ENCODE assay signal across 19 cellular contexts in genomic region chr4:113955948-113956347, GRCh38. TPM values are rescaled to one million over a fixed set of nuclear protein-coding genes. Genes with fewer than 3 reads are reported as not detected.
DNase-seq lines count a peak whose midpoint lies in the region; ATAC-seq and TF ChIP-seq lines count a peak whose summit lies in the region.
"Had no signal": no experiment of that assay in that cellular context is flagged by ENCODE, and none has a peak within 500 bp of the region (broad histone marks: within the 10 kb centered on the region; RNA-seq: fewer than 3 reads in every experiment).

No MANE protein-coding gene starts in this region.

- H3K27me3 ChIP-seq in Loucy (ENCODE audit: insufficient read depth, low read length, poor library complexity, severe bottlenecking) (no peaks in the 10 kb centered on the region), upper lobe of left lung (no peaks in the 10 kb centered on the region)
- H3K27me3 ChIP-seq: colonic mucosa, heart left ventricle, right lobe of liver had no signal

- H3K4me1 Mint-ChIP-seq in CD14-positive monocyte = no peaks in the 10 kb centered on the region

- no peak for TF ChIP-seq POLR2A in upper lobe of left lung (IDR thresholded peaks at IDR 0.05)

- no peaks in the 10 kb centered on the region for H3F3A ChIP-seq in Loucy (ENCODE audit: low read depth)

- H3K79me2 ChIP-seq in Loucy (ENCODE audit: insufficient read depth, low read length) = no peaks in the 10 kb centered on the region

- TF ChIP-seq CTCF in Loucy (conservative IDR thresholded peaks at IDR 0.05; ENCODE audit: low read length) = no peak
- TF ChIP-seq CTCF in CD14-positive monocyte (IDR thresholded peaks at IDR 0.05) = no peak
- no peak for TF ChIP-seq CTCF in upper lobe of left lung (IDR thresholded peaks at IDR 0.05)

- WGBS in upper lobe of left lung, 2 donors = 76 to 88% methylated on average over 3 of the region's 3 CpGs

- H3K9ac ChIP-seq in Loucy (ENCODE audit: low read depth, low read length, poor library complexity, severe bottlenecking) = peak overlapping the region; percentile 21

- H3K27me3 Mint-ChIP-seq in CD14-positive monocyte (ENCODE audit: low read depth in 3 of 3) = peaks cover 0 to 12% (median 5%) of the 10 kb centered on the region in 3 donors

- H2AFZ ChIP-seq in Loucy (ENCODE audit: low read length) = no peak overlapping the region

- H3K36me3 ChIP-seq in Loucy (ENCODE audit: insufficient read depth, low read length) (no peaks in the 10 kb centered on the region), upper lobe of left lung (no peaks in the 10 kb centered on the region)
- H3K36me3 ChIP-seq: colonic mucosa, heart left ventricle, neutrophil, right lobe of liver had no signal

- H3K9me3 ChIP-seq in Loucy (ENCODE audit: insufficient read depth, low read depth, low read length) (no peaks in the 10 kb centered on the region), upper lobe of left lung (no peaks in the 10 kb centered on the region)
- H3K9me3 ChIP-seq: colonic mucosa, heart left ventricle, neutrophil, right lobe of liver had no signal

- TF ChIP-seq EP300 in upper lobe of left lung (IDR thresholded peaks at IDR 0.05) = no peak

- intact Hi-C loops in CD14-positive monocyte (cut with micrococcal nuclease) = no loop called here

- H3K36me3 Mint-ChIP-seq in CD14-positive monocyte = no peaks in the 10 kb centered on the region

- H3K4me3 ChIP-seq in Loucy (ENCODE audit: low read length, poor library complexity, severe bottlenecking) = peak overlapping the region; percentile 52
- H3K4me3 ChIP-seq in upper lobe of left lung = no peak overlapping the region
- H3K4me3 ChIP-seq: colonic mucosa, heart left ventricle, right lobe of liver had no signal

- no peak for DNase-seq in left lobe of liver (ENCODE audit: low spot score)
- no peak for DNase-seq in NCI-H748 (lab: John Stamatoyannopoulos, UW; ENCODE audit: unreplicated experiment)
- DNase-seq in NCI-H146 treated with DMSO at 0.1 percent for 48 hours (lab: John Stamatoyannopoulos, UW; ENCODE audit: unreplicated experiment) = no peak
- no peak for DNase-seq in CD14-positive monocyte (ENCODE audit: low spot score)
- DNase-seq in upper lobe of left lung = no peak
- DNase-seq: activated CD4-positive, CD25-positive, alpha-beta regulatory T cell treated with anti-CD3 and anti-CD28 coated beads, Interleukin-2, amount 50 U/mL, for 72 hours; activated naive CD4-positive, alpha-beta T cell treated with Interleukin-2 at 50 U/mL for 16 hours; colonic mucosa; heart left ventricle; NCI-H2171; right lobe of liver; Right ventricle myocardium superior; stimulated activated CD4-positive, alpha-beta T cell treated with anti-CD3 and anti-CD28 coated beads, Interleukin-4, amount 100 ng/mL, for 1 hour; stimulated activated CD8-positive, alpha-beta memory T cell treated with anti-CD3 and anti-CD28 coated beads, Interleukin-4, amount 100 ng/mL, for 48 hours had no signal

- H4K20me1 ChIP-seq in Loucy (ENCODE audit: insufficient read depth, low read length, poor library complexity, severe bottlenecking) = no peaks in the 10 kb centered on the region

- ATAC-seq in GM18858 (IDR thresholded peaks at IDR 0.05; ENCODE audit: unreplicated experiment) = peak; percentile 50
- ATAC-seq in HG02588 (IDR thresholded peaks at IDR 0.05; ENCODE audit: unreplicated experiment) = peak; percentile 43
- ATAC-seq in left lobe of liver = peak; percentile 49
- ATAC-seq in upper lobe of left lung (ENCODE audit: low FRiP score in 2 of 2) = no peak
- ATAC-seq: heart left ventricle had no signal

- peak overlapping the region; percentile 57 for H3K4me2 ChIP-seq in Loucy (ENCODE audit: low read depth, low read length, poor library complexity, severe bottlenecking)

- H3K27ac ChIP-seq in upper lobe of left lung = no peak overlapping the region
- H3K27ac ChIP-seq: colonic mucosa, epithelial cell of prostate, heart left ventricle, neutrophil, right lobe of liver had no signal

- no peak overlapping the region for H3K4me3 Mint-ChIP-seq in CD14-positive monocyte

- H3K9me3 Mint-ChIP-seq in CD14-positive monocyte = peaks cover 0 to 1% (median 0%) of the 10 kb centered on the region in 7 donors

- no peaks in the 10 kb centered on the region for H3K9me2 ChIP-seq in Loucy (replicated peaks; ENCODE audit: low read depth, low read length)

- H3K27ac Mint-ChIP-seq in CD14-positive monocyte = no peak overlapping the region

- peaks cover 83% of the 10 kb centered on the region for H3K4me1 ChIP-seq in Loucy (ENCODE audit: insufficient read depth, low read length, poor library complexity, severe bottlenecking)
- peaks cover 4 to 14% (median 10%) of the 10 kb centered on the region in 4 donors for H3K4me1 ChIP-seq in upper lobe of left lung

RNA-seq across cellular contexts. Expression of gene ARSJ, which starts 23.5 kb away (rescaled TPM):
- total RNA-seq in left lobe of liver (2.2 TPM), upper lobe of left lung (10 to 100 TPM in 4 of 6 donors, 1 to 10 TPM in 2; 5.4 to 29.3 (median 14.8) TPM)
- not detected for polyA plus RNA-seq in CD14-positive monocyte

Comparison
In these comparisons a context has a peak if more than half of its experiments do, and no peak if none do; other contexts are left out.
1. ATAC-seq: peak in GM18858 (single experiment), HG02588 (single experiment) and left lobe of liver (single experiment); none in upper lobe of left lung (0 of 2).